20 cellular contexts compared by ENCODE assay signal in the genomic region with DNA sequence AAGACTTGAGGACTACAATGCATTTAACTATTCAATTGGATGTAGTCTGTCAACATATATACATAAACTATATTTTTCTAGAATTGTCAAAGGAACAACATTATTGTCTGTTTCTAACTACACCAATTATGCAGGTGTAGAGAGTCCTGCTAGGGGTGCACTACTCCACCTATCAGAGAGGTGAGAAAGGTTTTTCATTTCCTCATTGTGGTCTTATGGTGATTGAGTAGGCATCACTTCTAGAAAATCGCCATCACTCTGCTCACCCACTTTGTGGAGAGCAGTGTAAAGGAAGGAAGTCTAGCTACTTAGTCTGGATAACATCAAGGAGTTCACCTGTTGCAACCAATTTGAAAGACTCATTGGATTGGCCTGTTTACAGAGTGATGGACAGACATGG. TPM values are rescaled to one million over a fixed set of nuclear protein-coding genes. Genes with fewer than 3 reads are reported as not detected.
A peak's percentile ranks its signal among the peaks of the same experiment; 100 is the strongest.
DNase-seq lines count a peak whose midpoint lies in the region; ATAC-seq and TF ChIP-seq lines count a peak whose summit lies in the region.
"Had no signal": no experiment of that assay in that cellular context is flagged by ENCODE, and none has a peak within 500 bp of the region (broad histone marks: within the 10 kb centered on the region; RNA-seq: fewer than 3 reads in every experiment).

No MANE protein-coding gene starts in this region.

- H3K4me1 Mint-ChIP-seq in neural progenitor cell, result no peaks in the 10 kb centered on the region
- H3K4me1 Mint-ChIP-seq: brain, H9 had no signal

- H3K36me3 Mint-ChIP-seq in neural progenitor cell, result no peaks in the 10 kb centered on the region
- H3K36me3 Mint-ChIP-seq: brain had no signal

- H3K27ac Mint-ChIP-seq in neural progenitor cell, result no peak overlapping the region
- H3K27ac Mint-ChIP-seq: brain, H9 had no signal

- no peaks in the 10 kb centered on the region for H3F3A ChIP-seq in neural progenitor cell (ENCODE audit: low read depth)

- no peaks in the 10 kb centered on the region for H3K79me2 ChIP-seq in neural progenitor cell (ENCODE audit: low read depth)
- H3K79me2 ChIP-seq: hepatocyte had no signal

- H3K36me3 ChIP-seq in right atrium auricular region (no peaks in the 10 kb centered on the region), neural progenitor cell (no peaks in the 10 kb centered on the region)

- H3K9me3 Mint-ChIP-seq in neural progenitor cell, result peaks cover 10% of the 10 kb centered on the region

- H3K9me3 ChIP-seq in right atrium auricular region (no peaks in the 10 kb centered on the region), neural progenitor cell (ENCODE audit: low read depth) (no peaks in the 10 kb centered on the region)
- H3K9me3 ChIP-seq: Caco-2 had no signal

- ATAC-seq in GM18517 (IDR thresholded peaks at IDR 0.05; ENCODE audit: unreplicated experiment), result peak; percentile 89
- peak; percentile 61 for ATAC-seq in GM19455 (IDR thresholded peaks at IDR 0.05; ENCODE audit: unreplicated experiment)
- ATAC-seq in HG02798 (IDR thresholded peaks at IDR 0.05; ENCODE audit: poor library complexity, unreplicated experiment), result peak; percentile 72
- ATAC-seq in HG03442 (IDR thresholded peaks at IDR 0.05; ENCODE audit: unreplicated experiment), result peak; percentile 84
- ATAC-seq: K562 had no signal

- no peak overlapping the region for H3K4me2 ChIP-seq in neural progenitor cell
- H3K4me2 ChIP-seq: hepatocyte had no signal

- H3K4me3 ChIP-seq in right atrium auricular region (no peak overlapping the region), neural progenitor cell (no peak overlapping the region)
- H3K4me3 ChIP-seq: hepatocyte, K562 had no signal

- H3K4me1 ChIP-seq in right atrium auricular region, result no peaks in the 10 kb centered on the region
- no peaks in the 10 kb centered on the region for H3K4me1 ChIP-seq in neural progenitor cell
- H3K4me1 ChIP-seq: Caco-2 had no signal

- H2AFZ ChIP-seq in neural progenitor cell (replicated peaks), result no peak overlapping the region
- H2AFZ ChIP-seq: hepatocyte had no signal

- H3K4me3 Mint-ChIP-seq in neural progenitor cell, result no peak overlapping the region
- H3K4me3 Mint-ChIP-seq: brain, H9 had no signal

- no peaks in the 10 kb centered on the region for H3K27me3 Mint-ChIP-seq in neural progenitor cell (ENCODE audit: insufficient read depth, low read depth)
- H3K27me3 Mint-ChIP-seq: brain had no signal

- H3K27me3 ChIP-seq in right atrium auricular region, result no peaks in the 10 kb centered on the region
- no peaks in the 10 kb centered on the region for H3K27me3 ChIP-seq in neural progenitor cell
- H3K27me3 ChIP-seq: hepatocyte had no signal

- H3K9ac ChIP-seq in neural progenitor cell, result no peak overlapping the region

- no peak for DNase-seq in right atrium auricular region (ENCODE audit: low spot score)
- DNase-seq in AG08395 (ENCODE audit: low spot score), result no peak
- no peak for DNase-seq in cerebellum (ENCODE audit: low spot score)
- no peak for DNase-seq in neural progenitor cell (ENCODE audit: low spot score)
- DNase-seq: activated naive CD4-positive, alpha-beta T cell treated with anti-CD3 and anti-CD28 coated beads, Interleukin-2, amount 50 U/mL, for 16 hours; Caco-2; GDM1; H9; kidney glomerular epithelial cell; NCI-H1048; stimulated activated naive CD4-positive, alpha-beta T cell had no signal

- no peaks in the 10 kb centered on the region for H4K20me1 ChIP-seq in neural progenitor cell (ENCODE audit: low read depth)

- no peak overlapping the region for H3K27ac ChIP-seq in right atrium auricular region
- no peak overlapping the region for H3K27ac ChIP-seq in neural progenitor cell
- H3K27ac ChIP-seq: hepatocyte, HL-60 had no signal

- TF ChIP-seq CTCF in right atrium auricular region (IDR thresholded peaks at IDR 0.05) (no peak), neural progenitor cell (IDR thresholded peaks at IDR 0.05) (no peak)

RNA-seq across cellular contexts. Expression of a gene that starts 4.4 kb away (rescaled TPM):
- 10 to 100 TPM in 1 of 2 donors, 1 to 10 TPM in 1; 4.9 to 12.0 TPM for total RNA-seq in right atrium auricular region
- total RNA-seq in cerebellum, result 1.1 TPM
- not detected in 2 replicates for total RNA-seq in neural progenitor cell (ENCODE audit: low replicate concordance)
- total RNA-seq: H9 had no signal

RNA-seq across cellular contexts. Expression of a gene that starts 35.8 kb away (rescaled TPM):
- total RNA-seq in right atrium auricular region, result 100 to 1,000 TPM; 111 to 477 TPM
- 0.54 TPM for total RNA-seq in cerebellum
- not detected in 2 replicates for total RNA-seq in neural progenitor cell (ENCODE audit: low replicate concordance)
- total RNA-seq: Caco-2, H9, RPMI7951 had no signal

Comparison
In these comparisons a context has a peak if more than half of its experiments do, and no peak if none do; other contexts are left out.
1. RNA of a gene that starts 35.8 kb away (total RNA-seq): 111 to 477 TPM in right atrium auricular region; 0.54 TPM in cerebellum (single experiment) and not detected in neural progenitor cell; every median in the first group is over 10 times any median in the second.
2. Peak in every context shown above with its lines, with median percentiles within 50 percentile points of each other: ATAC-seq.